In genomic region chr1:58546520-58547308, GRCh38 we compare ENCODE assay signal across 8 cellular contexts. TPM values are rescaled to one million over a fixed set of nuclear protein-coding genes. Genes with fewer than 3 reads are reported as not detected.
DNase-seq lines count a peak whose midpoint lies in the region; ATAC-seq and TF ChIP-seq lines count a peak whose summit lies in the region.

TSS of gene OMA1 (minus strand) at chr1:58546726. CDS start at chr1:58539294, 7,432 bp downstream.

- no peaks in the 10 kb centered on the region for H3K27me3 ChIP-seq in upper lobe of right lung

- intact Hi-C loops in cardiac septum (cut with DNase I) = loop anchor here (2.0 to 10.0 kb wide), 2 partner anchors 32 to 108 kb away; no protein-coding TSS in a partner anchor
- intact Hi-C loops in posterior cingulate gyrus (cut with DNase I) = loop anchor here (1.0 to 10.0 kb wide), 2 partner anchors 30 to 108 kb away; no protein-coding TSS in a partner anchor
- intact Hi-C loops in upper lobe of right lung (cut with DNase I) = no loop called here

- H3K4me1 ChIP-seq in upper lobe of right lung = peaks cover 14% of the 10 kb centered on the region

- ATAC-seq in HG02763 (IDR thresholded peaks at IDR 0.05; ENCODE audit: unreplicated experiment) (peak; percentile 96), upper lobe of right lung (peak; percentile 98)

- peak; percentile 92 for DNase-seq in NCI-H1417 treated with DMSO at 0.1 percent for 48 hours (lab: John Stamatoyannopoulos, UW)
- DNase-seq in T follicular helper cell (ENCODE audit: low read depth) = peak; percentile 96
- peak; percentile 99 for DNase-seq in cardiac septum (ENCODE audit: low spot score)
- peak; percentile 89 to 99 (median 92) for DNase-seq in posterior cingulate gyrus
- peak; percentile 99 for DNase-seq in upper lobe of right lung

- TF ChIP-seq CTCF in GM12873 (IDR thresholded peaks at IDR 0.05; ENCODE audit: insufficient read depth, low read depth, low read length, missing control alignments) = peak; percentile 98
- TF ChIP-seq CTCF in upper lobe of right lung (IDR thresholded peaks at IDR 0.05) = peak; percentile 96

- peak within 1 kb of the TSS; percentile 84 for H3K27ac ChIP-seq in adipose tissue (ENCODE audit: low read depth, low read length)
- peak within 1 kb of the TSS; percentile 99 for H3K27ac ChIP-seq in upper lobe of right lung

- H3K9me3 ChIP-seq in upper lobe of right lung = no peaks in the 10 kb centered on the region

- no peaks in the 10 kb centered on the region for H3K36me3 ChIP-seq in upper lobe of right lung

- 1 to 2% (median 1%) methylated on average over 35 to 46 of the region's 46 CpGs for WGBS in adipose tissue, 3 donors

- peak within 1 kb of the TSS; percentile 72 for H3K4me3 ChIP-seq in upper lobe of right lung

RNA-seq across cellular contexts. Expression of gene OMA1, which starts in this region (rescaled TPM):
- 10 to 100 TPM in 1 of 3 donors, 1 to 10 TPM in 2; 6.8 to 10.2 (median 8.3) TPM for polyA plus RNA-seq in adipose tissue
- total RNA-seq in cardiac septum (32.6 TPM), upper lobe of right lung (31.3 TPM)

Comparison
In these comparisons a context has a peak if more than half of its experiments do, and no peak if none do; other contexts are left out.
1. Peak in every context shown above with its lines: DNase-seq, ATAC-seq, H3K4me3 ChIP-seq and H3K27ac ChIP-seq.